Comparison of ENCODE assay signal across 1 cellular context in genomic region chr20:53020834-53021233, GRCh38.
TF ChIP-seq lines count a peak whose summit lies in the region.

No MANE protein-coding gene starts in this region.

TF ChIP-seq in GM12878, 131 proteins besides CTCF, POLR2A, EP300 and RAD21:
- TF ChIP-seq RELB (IDR thresholded peaks at IDR 0.05; ENCODE audit: low read depth) (no peak), SMC3 (IDR thresholded peaks at IDR 0.05; ENCODE audit: borderline replicate concordance, low read length) (no peak), KDM1A (IDR thresholded peaks at IDR 0.05; ENCODE audit: borderline replicate concordance) (no peak), SREBF1 (IDR thresholded peaks at IDR 0.05; ENCODE audit: low read length) (no peak), WRNIP1 (IDR thresholded peaks at IDR 0.05; ENCODE audit: borderline replicate concordance, low read depth, low read length) (no peak), GATAD2B (conservative IDR thresholded peaks at IDR 0.05; ENCODE audit: low read depth) (no peak), USF2 (IDR thresholded peaks at IDR 0.05; ENCODE audit: borderline replicate concordance, low read depth, low read length) (no peak), HSF1 (IDR thresholded peaks at IDR 0.05; ENCODE audit: low read depth, low read length) (no peak), BCL11A (IDR thresholded peaks at IDR 0.05; ENCODE audit: low read depth, low read length) (no peak), ZBTB4 (CRISPR knock-in tag; IDR thresholded peaks at IDR 0.05) (no peak)
TF ChIP-seq in GM12878: peak in this region for 0.
